In genomic region chr10:100790761-100791208, GRCh38 we compare ENCODE assay signal across 29 cellular contexts. TPM values are rescaled to one million over a fixed set of nuclear protein-coding genes. Genes with fewer than 3 reads are reported as not detected.
DNase-seq lines count a peak whose midpoint lies in the region; ATAC-seq and TF ChIP-seq lines count a peak whose summit lies in the region.
"Had no signal": no experiment of that assay in that cellular context is flagged by ENCODE, and none has a peak within 500 bp of the region (broad histone marks: within the 10 kb centered on the region; RNA-seq: fewer than 3 reads in every experiment).

No MANE protein-coding gene starts in this region.

- H3K36me3 ChIP-seq in hepatocyte (replicated peaks; ENCODE audit: insufficient read depth, low read depth) (no peaks in the 10 kb centered on the region), parathyroid adenoma (ENCODE audit: control insufficient read depth, insufficient read depth, low read length) (no peaks in the 10 kb centered on the region)

- H3K27me3 Mint-ChIP-seq in stimulated activated naive CD8-positive, alpha-beta T cell treated with anti-CD3 and anti-CD28 coated beads, Interleukin-15, amount 100 ng/mL, for 72 hours: peaks cover 83% of the 10 kb centered on the region

- H3K27ac ChIP-seq in hepatocyte (peak overlapping the region; percentile 1), parathyroid adenoma (no peak overlapping the region)
- H3K27ac ChIP-seq: C4-2B, GM23248, KMS-11 had no signal

- H3K4me3 Mint-ChIP-seq in stimulated activated naive CD8-positive, alpha-beta T cell treated with anti-CD3 and anti-CD28 coated beads, Interleukin-15, amount 100 ng/mL, for 72 hours: no peak overlapping the region
- H3K4me3 Mint-ChIP-seq: CD8-positive, alpha-beta memory T cell had no signal

- H3K4me2 ChIP-seq in hepatocyte: no peak overlapping the region
- H3K4me2 ChIP-seq in parathyroid adenoma (ENCODE audit: low read length): no peak overlapping the region
- H3K4me2 ChIP-seq: KMS-11, SK-N-SH had no signal

- no peak overlapping the region for H3K4me3 ChIP-seq in hepatocyte
- H3K4me3 ChIP-seq in parathyroid adenoma (ENCODE audit: low read depth, low read length): no peak overlapping the region
- H3K4me3 ChIP-seq: GM23248 had no signal

- H4K20me1 ChIP-seq in hepatocyte (ENCODE audit: insufficient read depth, poor library complexity, severe bottlenecking): no peaks in the 10 kb centered on the region

- 42% methylated on average over 7 of the region's 7 CpGs for WGBS in hepatocyte (ENCODE audit: low lambda C conversion rate, missing lambda C conversion rate)

- H3K27me3 ChIP-seq in hepatocyte (peaks cover 31% of the 10 kb centered on the region), parathyroid adenoma (ENCODE audit: control insufficient read depth, insufficient read depth, low read length) (no peaks in the 10 kb centered on the region)

- DNase-seq in stimulated activated naive CD8-positive, alpha-beta T cell treated with anti-CD3 and anti-CD28 coated beads, Interleukin-15, Interleukin-2, amounts not matched to agents 100 U/mL and 50 U/mL, for 24 hours: no peak
- DNase-seq in stimulated activated naive CD8-positive, alpha-beta T cell treated with anti-CD3 and anti-CD28 coated beads, Interleukin-15, amount 100 ng/mL, for 72 hours: no peak
- DNase-seq in hepatocyte (ENCODE audit: low spot score) (no peak), islet precursor cell (no peak), NCI-H748 (lab: John Stamatoyannopoulos, UW; ENCODE audit: unreplicated experiment) (no peak)
- DNase-seq: 8988T; AML-193; CD8-positive, alpha-beta memory T cell; DMS53; EL; GM23248; HCEC 1CT; IMR-90; NCI-H1092 treated with DMSO at 0.1 percent for 48 hours; NCI-H1436 treated with DMSO at 0.1 percent for 48 hours; NCI-H1930; NCI-H2227 treated with DMSO at 0.1 percent for 48 hours; NCI-H510A; NCI-H82; SIG-M5 had no signal

- H3K9me3 Mint-ChIP-seq in stimulated activated naive CD8-positive, alpha-beta T cell treated with anti-CD3 and anti-CD28 coated beads, Interleukin-15, amount 100 ng/mL, for 72 hours: no peaks in the 10 kb centered on the region
- H3K9me3 Mint-ChIP-seq: CD8-positive, alpha-beta memory T cell had no signal

- no peaks in the 10 kb centered on the region for H3K79me2 ChIP-seq in hepatocyte
- H3K79me2 ChIP-seq in parathyroid adenoma: no peaks in the 10 kb centered on the region

- H3K27ac Mint-ChIP-seq in stimulated activated naive CD8-positive, alpha-beta T cell treated with anti-CD3 and anti-CD28 coated beads, Interleukin-15, amount 100 ng/mL, for 72 hours: no peak overlapping the region
- H3K27ac Mint-ChIP-seq: CD8-positive, alpha-beta memory T cell had no signal

- ATAC-seq in stimulated activated naive CD8-positive, alpha-beta T cell treated with anti-CD3 and anti-CD28 coated beads, Interleukin-15, Interleukin-2, amounts not matched to agents 100 U/mL and 50 U/mL, for 24 hours: peak; percentile 16
- ATAC-seq in stimulated activated naive CD8-positive, alpha-beta T cell treated with anti-CD3 and anti-CD28 coated beads, Interleukin-15, amount 100 ng/mL, for 72 hours: no peak
- ATAC-seq in GM19328 (IDR thresholded peaks at IDR 0.05; ENCODE audit: unreplicated experiment) (no peak), esophagus mucosa (no peak)
- ATAC-seq: Panc1 had no signal

- no peak overlapping the region for H2AFZ ChIP-seq in hepatocyte
- peak overlapping the region; percentile 47 for H2AFZ ChIP-seq in parathyroid adenoma
- H2AFZ ChIP-seq: GM23248 had no signal

- no peak for TF ChIP-seq CTCF in hepatocyte (IDR thresholded peaks at IDR 0.05; ENCODE audit: poor library complexity)
- TF ChIP-seq CTCF in parathyroid adenoma (IDR thresholded peaks at IDR 0.05): no peak

- H3K9ac ChIP-seq in parathyroid adenoma: no peak overlapping the region
- H3K9ac ChIP-seq: GM23248, KMS-11, SK-N-SH had no signal

- H3K9me2 ChIP-seq in hepatocyte (replicated peaks; ENCODE audit: insufficient read depth): no peaks in the 10 kb centered on the region
- H3K9me2 ChIP-seq: SK-N-SH had no signal

- no peaks in the 10 kb centered on the region for H3K4me1 Mint-ChIP-seq in stimulated activated naive CD8-positive, alpha-beta T cell treated with anti-CD3 and anti-CD28 coated beads, Interleukin-15, amount 100 ng/mL, for 72 hours
- H3K4me1 Mint-ChIP-seq: CD8-positive, alpha-beta memory T cell had no signal

- H3K4me1 ChIP-seq in hepatocyte (ENCODE audit: insufficient read depth) (peaks cover 7% of the 10 kb centered on the region), parathyroid adenoma (peaks cover 17% of the 10 kb centered on the region)

- H3K9me3 ChIP-seq in hepatocyte (ENCODE audit: low read depth): no peaks in the 10 kb centered on the region
- no peaks in the 10 kb centered on the region for H3K9me3 ChIP-seq in parathyroid adenoma (ENCODE audit: control insufficient read depth, low read length)
- H3K9me3 ChIP-seq: SK-N-SH had no signal

RNA-seq across cellular contexts. Expression of gene PAX2, which starts 45.4 kb away (rescaled TPM):
- not detected in 2 replicates for total RNA-seq in hepatocyte
- not detected in 2 replicates for polyA plus RNA-seq in hepatocyte
- total RNA-seq in esophagus mucosa: not detected
- total RNA-seq: GM23248, HT1080, IMR-90 had no signal
- polyA plus RNA-seq: AG04450; CD8-positive, alpha-beta memory T cell; GM23248; IMR-90; SK-N-SH had no signal
